ENCODE assay signal across 29 cellular contexts in the genomic region with DNA sequence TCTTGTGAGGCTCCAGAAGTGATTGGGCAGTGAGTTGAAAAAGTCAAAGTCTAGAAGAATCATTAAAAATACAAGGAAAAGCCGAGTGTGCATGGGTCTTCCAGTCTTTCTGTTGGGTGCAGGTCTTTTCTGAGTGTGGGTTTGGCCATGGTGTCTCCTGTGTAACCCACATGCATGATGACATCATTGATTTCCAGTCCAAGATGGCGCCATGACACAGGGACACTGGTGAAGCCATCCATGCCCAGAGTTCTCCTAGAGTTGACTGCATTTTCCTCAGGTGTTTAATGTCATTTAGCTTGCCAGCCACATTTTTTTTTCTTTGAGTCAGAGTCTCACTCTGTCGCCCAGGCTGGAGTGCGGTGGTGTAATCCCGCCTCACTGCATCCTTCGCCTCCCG. TPM values are rescaled to one million over a fixed set of nuclear protein-coding genes. Genes with fewer than 3 reads are reported as not detected.
"Had no signal": no experiment of that assay in that cellular context is flagged by ENCODE, and none has a peak within 500 bp of the region (broad histone marks: within the 10 kb centered on the region; RNA-seq: fewer than 3 reads in every experiment).

No MANE protein-coding gene starts in this region.

- H3K4me3 ChIP-seq: coronary artery, dorsolateral prefrontal cortex, gastroesophageal sphincter, right atrium auricular region, thoracic aorta, uterus had no signal

- H3K27me3 Mint-ChIP-seq: activated CD8-positive, alpha-beta memory T cell treated with anti-CD3 and anti-CD28 coated beads, Interleukin-2, amount 10 ng/mL, durations not matched to agents 7 days and 5 days; type B pancreatic cell had no signal

- H3K4me1 Mint-ChIP-seq: activated B cell treated with CpG ODN at 0.5 μM for 24 hours; activated CD8-positive, alpha-beta memory T cell treated with anti-CD3 and anti-CD28 coated beads, Interleukin-2, amount 10 ng/mL, durations not matched to agents 7 days and 5 days; immature natural killer cell had no signal

- H3K4me1 ChIP-seq: parathyroid adenoma, uterus had no signal

- H3K9me3 ChIP-seq: gastroesophageal sphincter, right atrium auricular region, thoracic aorta, uterus had no signal

- H3K27me3 ChIP-seq: brain microvascular endothelial cell, gastroesophageal sphincter, right atrium auricular region, uterus had no signal

- H3K9ac ChIP-seq: parathyroid adenoma had no signal

- H3K27ac ChIP-seq: brain microvascular endothelial cell, parathyroid adenoma, uterus had no signal

- H3K27ac Mint-ChIP-seq: activated B cell treated with CpG ODN at 0.5 μM for 24 hours; activated CD8-positive, alpha-beta memory T cell treated with anti-CD3 and anti-CD28 coated beads, Interleukin-2, amount 10 ng/mL, durations not matched to agents 7 days and 5 days; activated CD8-positive, alpha-beta T cell treated with anti-CD3 and anti-CD28 coated beads, Interleukin-2, amount 10 ng/mL, durations not matched to agents 7 days and 5 days; activated T-helper 2 cell treated with anti-CD3 and anti-CD28 coated beads, Interferon-gamma antibody, Interleukin-2, Interleukin-4, amounts not matched to agents 10 μg/mL and 5 μg/mL and 100 μg/mL, durations not matched to agents 14 hours and 24 hours and 36 hours; immature natural killer cell; memory B cell; naive thymus-derived CD8-positive, alpha-beta T cell; type B pancreatic cell had no signal

- H3K79me2 ChIP-seq: parathyroid adenoma had no signal

- H3K4me3 Mint-ChIP-seq: activated B cell treated with CpG ODN at 0.5 μM for 24 hours; activated CD8-positive, alpha-beta memory T cell treated with anti-CD3 and anti-CD28 coated beads, Interleukin-2, amount 10 ng/mL, durations not matched to agents 7 days and 5 days; activated CD8-positive, alpha-beta T cell treated with anti-CD3 and anti-CD28 coated beads, Interleukin-2, amount 10 ng/mL, durations not matched to agents 7 days and 5 days; immature natural killer cell; memory B cell; naive thymus-derived CD8-positive, alpha-beta T cell; neural crest cell; type B pancreatic cell had no signal

- H3K36me3 Mint-ChIP-seq: activated CD8-positive, alpha-beta memory T cell treated with anti-CD3 and anti-CD28 coated beads, Interleukin-2, amount 10 ng/mL, durations not matched to agents 7 days and 5 days; activated naive CD4-positive, alpha-beta T cell treated with anti-CD3 and anti-CD28 coated beads, Interleukin-2, amount 50 U/mL, for 72 hours; immature natural killer cell; memory B cell; naive thymus-derived CD8-positive, alpha-beta T cell had no signal

- H2AFZ ChIP-seq: parathyroid adenoma had no signal

- ATAC-seq: activated CD8-positive, alpha-beta memory T cell treated with anti-CD3 and anti-CD28 coated beads, Interleukin-2, amount 10 ng/mL, durations not matched to agents 7 days and 5 days; activated CD8-positive, alpha-beta T cell treated with anti-CD3 and anti-CD28 coated beads, Interleukin-2, amount 10 ng/mL, durations not matched to agents 7 days and 5 days; activated naive CD4-positive, alpha-beta T cell treated with anti-CD3 and anti-CD28 coated beads, Interleukin-2, amount 50 U/mL, for 72 hours; gastroesophageal sphincter; naive thymus-derived CD8-positive, alpha-beta T cell had no signal

- H3K36me3 ChIP-seq: brain microvascular endothelial cell, gastroesophageal sphincter, right atrium auricular region, thoracic aorta, uterus had no signal

- DNase-seq: activated B cell treated with CpG ODN at 0.5 μM for 24 hours; activated CD4-positive, alpha-beta T cell treated with anti-CD3 and anti-CD28 coated beads, Interleukin-2, amount 50 U/mL, for 1 hour; activated CD8-positive, alpha-beta memory T cell treated with anti-CD3 and anti-CD28 coated beads, Interleukin-2, amount 10 ng/mL, durations not matched to agents 7 days and 5 days; activated CD8-positive, alpha-beta T cell treated with anti-CD3 and anti-CD28 coated beads, Interleukin-2, amount 10 ng/mL, durations not matched to agents 7 days and 5 days; activated naive CD4-positive, alpha-beta T cell; activated T-cell treated with anti-CD3 and anti-CD28 coated beads, Interleukin-2, amount 50 U/mL, for 48 hours; dorsolateral prefrontal cortex; effector memory CD4-positive, alpha-beta T cell; head of caudate nucleus; hippocampal formation; immature natural killer cell; naive thymus-derived CD8-positive, alpha-beta T cell; nucleus accumbens; stimulated activated CD4-positive, alpha-beta T cell treated with anti-CD3 and anti-CD28 coated beads, Interleukin-15, amount 100 ng/mL, for 24 hours; stimulated activated CD4-positive, alpha-beta T cell treated with anti-CD3 and anti-CD28 coated beads, Interleukin-2, amount 100 ng/mL, for 24 hours; stimulated activated naive CD4-positive, alpha-beta T cell; T-helper 2 cell; uterus had no signal

- H3K9me3 Mint-ChIP-seq: activated B cell treated with CpG ODN at 0.5 μM for 24 hours; activated naive CD4-positive, alpha-beta T cell treated with anti-CD3 and anti-CD28 coated beads, Interleukin-2, amount 50 U/mL, for 72 hours; activated T-helper 2 cell treated with anti-CD3 and anti-CD28 coated beads, Interferon-gamma antibody, Interleukin-2, Interleukin-4, amounts not matched to agents 10 μg/mL and 5 μg/mL and 100 μg/mL, durations not matched to agents 14 hours and 24 hours and 36 hours; immature natural killer cell; memory B cell; type B pancreatic cell had no signal

RNA-seq across cellular contexts. Expression of gene SH3BP4, which starts 35.9 kb away (rescaled TPM):
- total RNA-seq: activated CD8-positive, alpha-beta T cell treated with anti-CD3 and anti-CD28 coated beads, Interleukin-2, amount 10 ng/mL, durations not matched to agents 7 days and 5 days had no signal
- polyA plus RNA-seq: naive thymus-derived CD8-positive, alpha-beta T cell had no signal
